ENCODE assay signal across 18 cellular contexts in genomic region chr11:108960498-108960897, GRCh38.
A peak's percentile ranks its signal among the peaks of the same experiment; 100 is the strongest.
DNase-seq lines count a peak whose midpoint lies in the region; ATAC-seq, FAIRE-seq and TF ChIP-seq lines count a peak whose summit lies in the region.
"Had no signal": no experiment of that assay in that cellular context is flagged by ENCODE, and none has a peak within 500 bp of the region (broad histone marks: within the 10 kb centered on the region; RNA-seq: fewer than 3 reads in every experiment).

No MANE protein-coding gene starts in this region.

- H4K8ac ChIP-seq in H1 (ENCODE audit: extremely low read depth, insufficient read depth, low read length) = 0 out of 2 replicates have a peak overlapping the region, but pooled peaks have one; percentile 71

- peaks cover 0 to 12% (median 7%) of the 10 kb centered on the region in 4 experiments; a peak in 4 of 7 replicates for H3K4me1 ChIP-seq in H1 (replicated peaks in 1 of 4; ENCODE audit: control insufficient read depth in 3 of 4, insufficient read depth in 4 of 4, low read length in 3 of 4)
- H3K4me1 ChIP-seq: body of pancreas, vagina had no signal

- H2AFZ ChIP-seq in H1 (ENCODE audit: low read length) = peak overlapping the region; percentile 89

- no peaks in the 10 kb centered on the region for H3K23me2 ChIP-seq in H1 (ENCODE audit: low read depth, low read length)

- no peaks in the 10 kb centered on the region for H3K27me3 Mint-ChIP-seq in activated CD4-positive, alpha-beta T cell treated with anti-CD3 and anti-CD28 coated beads for 36 hours
- no peaks in the 10 kb centered on the region for H3K27me3 Mint-ChIP-seq in activated naive CD4-positive, alpha-beta T cell treated with anti-CD3 and anti-CD28 coated beads for 36 hours (ENCODE audit: low read depth)
- H3K27me3 Mint-ChIP-seq: memory B cell had no signal

- intact Hi-C loops in activated CD4-positive, alpha-beta T cell treated with anti-CD3 and anti-CD28 coated beads for 36 hours (cut with DNase I, micrococcal nuclease) = no loop called here
- intact Hi-C loops in activated naive CD4-positive, alpha-beta T cell treated with anti-CD3 and anti-CD28 coated beads for 36 hours (cut with micrococcal nuclease) = no loop called here

- no peaks in the 10 kb centered on the region for H3K36me3 Mint-ChIP-seq in activated CD4-positive, alpha-beta T cell treated with anti-CD3 and anti-CD28 coated beads for 36 hours (ENCODE audit: low read depth)
- H3K36me3 Mint-ChIP-seq in activated naive CD4-positive, alpha-beta T cell treated with anti-CD3 and anti-CD28 coated beads for 36 hours (ENCODE audit: low read depth) = no peaks in the 10 kb centered on the region
- H3K36me3 Mint-ChIP-seq: memory B cell had no signal

- H3K9me3 ChIP-seq in H1 (ENCODE audit: insufficient read depth in 2 of 2, low read depth in 1 of 2, low read length in 1 of 2) = no peaks in the 10 kb centered on the region
- H3K9me3 ChIP-seq: body of pancreas, neutrophil, vagina had no signal

- CTCF ChIA-PET in H1 (lab: Charles Lee; ENCODE audit: partially characterized antibody) = interaction anchor here (0.7 kb wide), 1 partner anchor 20 kb away, joined by 3 read pairs; no protein-coding TSS in a partner anchor
- CTCF ChIA-PET in activated CD4-positive, alpha-beta T cell treated with anti-CD3 and anti-CD28 coated beads for 36 hours (lab: Charles Lee) = no interaction called here
- CTCF ChIA-PET in activated naive CD4-positive, alpha-beta T cell treated with anti-CD3 and anti-CD28 coated beads for 36 hours (lab: Charles Lee) = interaction anchor here (0.5 kb wide), 1 partner anchor 98 kb away, joined by 4 read pairs; no protein-coding TSS in a partner anchor

- H2BK15ac ChIP-seq in H1 (ENCODE audit: low read length) = no peak overlapping the region

- H3K4me2 ChIP-seq in H1 (ENCODE audit: insufficient read depth in 1 of 2, low read depth in 2 of 2, low read length in 2 of 2) = no peak overlapping the region; a peak in 1 of 4 replicates

- peaks cover 18% of the 10 kb centered on the region for H3K4me1 Mint-ChIP-seq in activated CD4-positive, alpha-beta T cell treated with anti-CD3 and anti-CD28 coated beads for 36 hours
- H3K4me1 Mint-ChIP-seq in activated naive CD4-positive, alpha-beta T cell treated with anti-CD3 and anti-CD28 coated beads for 36 hours (ENCODE audit: low read depth) = peaks cover 5% of the 10 kb centered on the region

- no peak overlapping the region for H2BK120ac ChIP-seq in H1 (replicated peaks; ENCODE audit: low read depth, low read length)

- no peak for TF ChIP-seq POLR2A in H1 (IDR thresholded peaks at IDR 0.05; ENCODE audit: control extremely low read depth in 1 of 2, low read depth in 2 of 2, low read length in 2 of 2)

- H3K9me3 Mint-ChIP-seq in activated CD4-positive, alpha-beta T cell treated with anti-CD3 and anti-CD28 coated beads for 36 hours (ENCODE audit: low read depth) = no peaks in the 10 kb centered on the region
- H3K9me3 Mint-ChIP-seq in activated naive CD4-positive, alpha-beta T cell treated with anti-CD3 and anti-CD28 coated beads for 36 hours = no peaks in the 10 kb centered on the region
- H3K9me3 Mint-ChIP-seq: memory B cell had no signal

- peak overlapping the region; percentile 51; the same call in 1 of the 2 replicates for H2BK12ac ChIP-seq in H1 (ENCODE audit: low read depth, low read length)

- H4K91ac ChIP-seq in H1 (replicated peaks; ENCODE audit: insufficient read length, low read length) = peak overlapping the region; percentile 90

- H4K20me1 ChIP-seq in H1 (replicated peaks in 1 of 2; ENCODE audit: control insufficient read depth in 1 of 2, insufficient read depth in 2 of 2, low read length in 2 of 2) = no peaks in the 10 kb centered on the region

- no peak overlapping the region for H3K27ac Mint-ChIP-seq in activated CD4-positive, alpha-beta T cell treated with anti-CD3 and anti-CD28 coated beads for 36 hours
- no peak overlapping the region for H3K27ac Mint-ChIP-seq in activated naive CD4-positive, alpha-beta T cell treated with anti-CD3 and anti-CD28 coated beads for 36 hours
- H3K27ac Mint-ChIP-seq: memory B cell had no signal

- H3K9ac ChIP-seq in H1 (replicated peaks in 1 of 4; ENCODE audit: extremely low read depth in 1 of 4, low read depth in 3 of 4, low read length in 3 of 4) = no peak overlapping the region

- no peak overlapping the region for H3K4me3 Mint-ChIP-seq in activated CD4-positive, alpha-beta T cell treated with anti-CD3 and anti-CD28 coated beads for 36 hours
- no peak overlapping the region for H3K4me3 Mint-ChIP-seq in activated naive CD4-positive, alpha-beta T cell treated with anti-CD3 and anti-CD28 coated beads for 36 hours
- H3K4me3 Mint-ChIP-seq: memory B cell had no signal

- no peak for ATAC-seq in activated CD4-positive, alpha-beta T cell treated with anti-CD3 and anti-CD28 coated beads for 36 hours
- ATAC-seq in GM19463 (IDR thresholded peaks at IDR 0.05; ENCODE audit: unreplicated experiment) = no peak
- ATAC-seq: body of pancreas had no signal

- no peak overlapping the region for H3K56ac ChIP-seq in H1 (replicated peaks; ENCODE audit: insufficient read length, low read depth, low read length)

- H3K36me3 ChIP-seq in H7 (replicated peaks; ENCODE audit: control insufficient read depth, insufficient read depth, low read length) (no peaks in the 10 kb centered on the region), H1 (ENCODE audit: control insufficient read depth in 2 of 4, insufficient read depth in 4 of 4, low read length in 3 of 4) (no peaks in the 10 kb centered on the region)
- H3K36me3 ChIP-seq: neutrophil, vagina, WERI-Rb-1 had no signal

- 58% methylated on average over 5 of the region's 5 CpGs; no CpG with 5 or more reads in 1 of the 2 experiments for WGBS in H1 (ENCODE audit: extremely low coverage in 1 of 2, insufficient coverage in 1 of 2, insufficient read length in 1 of 2, insufficient replicate concordance in 2 of 2, low coverage in 1 of 2, low lambda C conversion rate in 2 of 2, missing lambda C conversion rate in 1 of 2), 2 experiments

- TF ChIP-seq CTCF in H1 (IDR thresholded peaks at IDR 0.05; ENCODE audit: control extremely low read depth in 1 of 3, insufficient read depth in 1 of 3, low read depth in 1 of 3, low read length in 3 of 3) = no peak

- FAIRE-seq in H1 (lab: Jason Lieb, UNC) = no peak
- FAIRE-seq: D721Med had no signal

- no peak overlapping the region for H3K14ac ChIP-seq in H1 (ENCODE audit: insufficient read length)

- peak overlapping the region; percentile 25; the same call in 1 of the 2 replicates for H3K18ac ChIP-seq in H1 (ENCODE audit: extremely low read depth, low read length)

- H2BK20ac ChIP-seq in H1 (ENCODE audit: low read length) = peak overlapping the region; percentile 24

- H3K79me2 ChIP-seq in H1 (ENCODE audit: control insufficient read depth in 1 of 2, insufficient read depth in 2 of 2, low read length in 2 of 2) = no peaks in the 10 kb centered on the region

- H4K5ac ChIP-seq in H1 (ENCODE audit: insufficient read length, low read depth, low read length) = no peak overlapping the region

- no peaks in the 10 kb centered on the region for H3K27me3 ChIP-seq in H7 (ENCODE audit: control insufficient read depth, insufficient read depth, low read length)
- H3K27me3 ChIP-seq in H1 (replicated peaks in 1 of 4; ENCODE audit: control insufficient read depth in 3 of 4, extremely low read depth in 1 of 4, insufficient read depth in 3 of 4, low read length in 3 of 4) = no peaks in the 10 kb centered on the region
- H3K27me3 ChIP-seq: body of pancreas, neutrophil, vagina had no signal

- DNase-seq in H7 = peak; percentile 19
- DNase-seq in NCI-H345 treated with DMSO at 0.1 percent for 48 hours (lab: John Stamatoyannopoulos, UW; ENCODE audit: unreplicated experiment) = peak; percentile 69
- no peak for DNase-seq in H1 (ENCODE audit: low read depth in 1 of 2, low spot score in 2 of 2)
- DNase-seq in nucleus accumbens (lab: John Stamatoyannopoulos, UW) = peak in 33 of 56 donors; percentile 2 to 82 (median 43)
- DNase-seq in activated CD4-positive, alpha-beta T cell treated with anti-CD3 and anti-CD28 coated beads for 36 hours = no peak
- DNase-seq in activated CD4-positive, CD25-positive, alpha-beta regulatory T cell treated with anti-CD3 and anti-CD28 coated beads, Interleukin-2, amount 50 U/mL, for 72 hours = no peak
- no peak for DNase-seq in activated naive CD4-positive, alpha-beta T cell treated with anti-CD3 and anti-CD28 coated beads for 36 hours
- DNase-seq: activated naive CD4-positive, alpha-beta T cell; body of pancreas; NCI-H1092 treated with DMSO at 0.1 percent for 48 hours; stimulated activated naive CD4-positive, alpha-beta T cell treated with Interleukin-2 at 50 U/mL for 16 hours; WERI-Rb-1 had no signal

- no peaks in the 10 kb centered on the region for H3K79me1 ChIP-seq in H1 (ENCODE audit: low read depth, low read length)

- H3K4ac ChIP-seq in H1 (replicated peaks; ENCODE audit: insufficient read length, low read depth, low read length) = no peak overlapping the region

- POLR2A ChIA-PET in H1 (lab: Charles Lee; ENCODE audit: partially characterized antibody) = no interaction called here
- POLR2A ChIA-PET in activated CD4-positive, alpha-beta T cell treated with anti-CD3 and anti-CD28 coated beads for 36 hours (lab: Charles Lee) = no interaction called here

- no peak for TF ChIP-seq EP300 in H1 (IDR thresholded peaks at IDR 0.05; ENCODE audit: borderline replicate concordance in 1 of 2, low read depth in 2 of 2, low read length in 2 of 2)

- H2BK5ac ChIP-seq in H1 (ENCODE audit: low read depth, low read length) = peak overlapping the region; percentile 57; the same call in 1 of the 2 replicates

- no peak for TF ChIP-seq RAD21 in H1 (IDR thresholded peaks at IDR 0.05 in 1 of 2, conservative IDR thresholded peaks at IDR 0.05 in 1 of 2; ENCODE audit: low read depth in 2 of 2, low read length in 2 of 2)

- H2AK5ac ChIP-seq in H1 (ENCODE audit: low read depth, low read length) = no peak overlapping the region

- H3K4me3 ChIP-seq in H7 (ENCODE audit: insufficient read depth, low read depth, low read length) (no peak overlapping the region), H1 (ENCODE audit: extremely low read depth in 1 of 4, insufficient read depth in 2 of 4, low read depth in 3 of 4, low read length in 4 of 4) (no peak overlapping the region)
- H3K4me3 ChIP-seq: body of pancreas, skin epidermis, vagina had no signal

- no peak overlapping the region for H3K23ac ChIP-seq in H1 (ENCODE audit: insufficient read length)

- no peak overlapping the region for H3K27ac ChIP-seq in H1 (ENCODE audit: low read depth, low read length)
- H3K27ac ChIP-seq: body of pancreas, neutrophil, skin epidermis, vagina, WERI-Rb-1 had no signal

TF ChIP-seq in H1, 55 proteins besides CTCF, POLR2A, EP300 and RAD21:
- no peak for TF ChIP-seq ZNF274 (IDR thresholded peaks at IDR 0.05; ENCODE audit: borderline replicate concordance, extremely low read depth, low read length)
- TF ChIP-seq SAP30 (IDR thresholded peaks at IDR 0.05; ENCODE audit: insufficient read depth, insufficient replicate concordance, low read length) = no peak
- no peak for TF ChIP-seq SP1 (IDR thresholded peaks at IDR 0.05; ENCODE audit: low read depth, low read length)

Comparison
In these comparisons a context has a peak if more than half of its experiments do, and no peak if none do; other contexts are left out.
1. DNase-seq: peak in H7 (single experiment), NCI-H345 treated with DMSO at 0.1 percent for 48 hours (single experiment) and nucleus accumbens (33 of 56); none in H1 (0 of 2), activated CD4-positive, alpha-beta T cell treated with anti-CD3 and anti-CD28 coated beads for 36 hours (single experiment), activated CD4-positive, CD25-positive, alpha-beta regulatory T cell treated with anti-CD3 and anti-CD28 coated beads, Interleukin-2, amount 50 U/mL, for 72 hours (single experiment) and activated naive CD4-positive, alpha-beta T cell treated with anti-CD3 and anti-CD28 coated beads for 36 hours (single experiment).